Comparison of ENCODE assay signal across 8 cellular contexts in genomic region chr17:44353656-44354331, GRCh38. TPM values are rescaled to one million over a fixed set of nuclear protein-coding genes. Genes with fewer than 3 reads are reported as not detected.
A peak's percentile ranks its signal among the peaks of the same experiment; 100 is the strongest.
DNase-seq lines count a peak whose midpoint lies in the region; ATAC-seq and TF ChIP-seq lines count a peak whose summit lies in the region.

No MANE protein-coding gene starts in this region.

- H3K27me3 ChIP-seq in CD8-positive, alpha-beta T cell (ENCODE audit: insufficient read depth, low read length): no peaks in the 10 kb centered on the region
- H3K27me3 ChIP-seq in effector memory CD4-positive, alpha-beta T cell (replicated peaks; ENCODE audit: control insufficient read depth, insufficient read depth, low read length, poor library complexity, severe bottlenecking): no peaks in the 10 kb centered on the region

- peaks cover 5% of the 10 kb centered on the region for H3K4me1 Mint-ChIP-seq in CD8-positive, alpha-beta T cell (ENCODE audit: low read depth)
- H3K4me1 Mint-ChIP-seq in natural killer cell treated with Interleukin-12 subunit alpha and Interleukin-12 subunit beta and Interleukin-15 and Interleukin-18, amount 100 ng/mL, for 72 hours (ENCODE audit: low read depth in 2 of 2): peaks cover 2 to 4% of the 10 kb centered on the region in 2 donors

- peak; percentile 30 for ATAC-seq in CD8-positive, alpha-beta T cell
- ATAC-seq in natural killer cell treated with Interleukin-12 subunit alpha and Interleukin-12 subunit beta and Interleukin-15 and Interleukin-18, amount 100 ng/mL, for 72 hours: peak; percentile 7 to 57
- ATAC-seq in GM19035 (IDR thresholded peaks at IDR 0.05; ENCODE audit: unreplicated experiment): no peak
- ATAC-seq in HG03095 (IDR thresholded peaks at IDR 0.05; ENCODE audit: unreplicated experiment): no peak

- H3K9me3 Mint-ChIP-seq in CD8-positive, alpha-beta T cell: no peaks in the 10 kb centered on the region
- H3K9me3 Mint-ChIP-seq in natural killer cell treated with Interleukin-12 subunit alpha and Interleukin-12 subunit beta and Interleukin-15 and Interleukin-18, amount 100 ng/mL, for 72 hours: no peaks in the 10 kb centered on the region

- no peak for TF ChIP-seq CTCF in CD8-positive, alpha-beta T cell (IDR thresholded peaks at IDR 0.05)

- no peaks in the 10 kb centered on the region for H3K9me3 ChIP-seq in CD8-positive, alpha-beta T cell (ENCODE audit: low read length)
- no peaks in the 10 kb centered on the region for H3K9me3 ChIP-seq in effector memory CD4-positive, alpha-beta T cell (ENCODE audit: control insufficient read depth, low read length)

- CTCF ChIA-PET in CD8-positive, alpha-beta T cell (lab: Charles Lee): interaction anchor here (0.7 to 6.3 kb wide), 12 partner anchors 8 to 230 kb away, joined by 3 to 53 read pairs (median 5); partner anchors contain the start of genes FAM171A2, GRN and HDAC5

- H3K27ac ChIP-seq in CD8-positive, alpha-beta T cell (ENCODE audit: low read depth, low read length): no peak overlapping the region
- no peak overlapping the region for H3K27ac ChIP-seq in effector memory CD4-positive, alpha-beta T cell (ENCODE audit: insufficient read depth, low read length, poor library complexity, severe bottlenecking)

- peak overlapping the region; percentile 74 for H3K4me3 Mint-ChIP-seq in CD8-positive, alpha-beta T cell
- H3K4me3 Mint-ChIP-seq in natural killer cell treated with Interleukin-12 subunit alpha and Interleukin-12 subunit beta and Interleukin-15 and Interleukin-18, amount 100 ng/mL, for 72 hours: no peak overlapping the region

- DNase-seq in CD8-positive, alpha-beta T cell: no peak
- DNase-seq in NCI-H526 (lab: John Stamatoyannopoulos, UW) (peak; percentile 24 to 86), NCI-H1048 (lab: John Stamatoyannopoulos, UW) (no peak)
- DNase-seq in effector memory CD4-positive, alpha-beta T cell: no peak
- DNase-seq in natural killer cell treated with Interleukin-12 subunit alpha and Interleukin-12 subunit beta and Interleukin-15 and Interleukin-18, amount 100 ng/mL, for 72 hours (ENCODE audit: low spot score): peak; percentile 60
- DNase-seq in stimulated activated CD4-positive, alpha-beta T cell treated with anti-CD3 and anti-CD28 coated beads, Interleukin-1b, Interleukin-23, amount 100 ng/mL, for 48 hours: no peak

- H3K4me3 ChIP-seq in CD8-positive, alpha-beta T cell (ENCODE audit: low read depth, low read length): peak overlapping the region; percentile 33
- peak overlapping the region; percentile 22 for H3K4me3 ChIP-seq in effector memory CD4-positive, alpha-beta T cell (ENCODE audit: insufficient read depth, low read depth, low read length, poor library complexity, severe bottlenecking)

- POLR2A ChIA-PET in CD8-positive, alpha-beta T cell (lab: Charles Lee): interaction anchor here (0.6 to 2.7 kb wide), 9 partner anchors 9 to 636 kb away, joined by 3 to 13 read pairs (median 5); partner anchors contain the start of genes FAM171A2, GRN and SLC25A39

- H3K27me3 Mint-ChIP-seq in CD8-positive, alpha-beta T cell (ENCODE audit: low read depth): no peaks in the 10 kb centered on the region
- H3K27me3 Mint-ChIP-seq in natural killer cell treated with Interleukin-12 subunit alpha and Interleukin-12 subunit beta and Interleukin-15 and Interleukin-18, amount 100 ng/mL, for 72 hours: no peaks in the 10 kb centered on the region

- H3K36me3 ChIP-seq in CD8-positive, alpha-beta T cell (ENCODE audit: insufficient read depth, low read length): no peaks in the 10 kb centered on the region
- peaks cover 7% of the 10 kb centered on the region for H3K36me3 ChIP-seq in effector memory CD4-positive, alpha-beta T cell (ENCODE audit: control insufficient read depth, insufficient read depth, low read length)

- no peak overlapping the region for H3K27ac Mint-ChIP-seq in CD8-positive, alpha-beta T cell
- H3K27ac Mint-ChIP-seq in natural killer cell treated with Interleukin-12 subunit alpha and Interleukin-12 subunit beta and Interleukin-15 and Interleukin-18, amount 100 ng/mL, for 72 hours: no peak overlapping the region

- intact Hi-C loops in CD8-positive, alpha-beta T cell (cut with DNase I, micrococcal nuclease): loop anchor here in 1 of 2 experiments (10.0 kb wide), 1 partner anchor 409 kb away; the partner anchor contains the start of gene PPY

- peaks cover 5% of the 10 kb centered on the region for H3K36me3 Mint-ChIP-seq in CD8-positive, alpha-beta T cell
- no peaks in the 10 kb centered on the region for H3K36me3 Mint-ChIP-seq in natural killer cell treated with Interleukin-12 subunit alpha and Interleukin-12 subunit beta and Interleukin-15 and Interleukin-18, amount 100 ng/mL, for 72 hours

- H3K4me1 ChIP-seq in CD8-positive, alpha-beta T cell (ENCODE audit: insufficient read depth, low read length): peaks cover 3% of the 10 kb centered on the region
- H3K4me1 ChIP-seq in effector memory CD4-positive, alpha-beta T cell (ENCODE audit: control insufficient read depth, insufficient read depth, low read length, poor library complexity, severe bottlenecking): no peaks in the 10 kb centered on the region

RNA-seq across cellular contexts. Expression of gene GRN, which starts 8.7 kb away (rescaled TPM):
- 10 to 100 TPM in 1 of 2 experiments, 1 to 10 TPM in 1; 8.5 to 13.2 TPM for total RNA-seq in CD8-positive, alpha-beta T cell
- total RNA-seq in natural killer cell treated with Interleukin-12 subunit alpha and Interleukin-12 subunit beta and Interleukin-15 and Interleukin-18, amount 100 ng/mL, for 72 hours: 10 to 100 TPM; 49.5 to 57.3 TPM

RNA-seq across cellular contexts. Expression of gene FAM171A2, which starts 9.9 kb away (rescaled TPM):
- under 1 TPM; 0.24 to 0.44 TPM for total RNA-seq in CD8-positive, alpha-beta T cell
- under 1 TPM in 1 of 2 donors, not detected in 1; 0.25 TPM for total RNA-seq in natural killer cell treated with Interleukin-12 subunit alpha and Interleukin-12 subunit beta and Interleukin-15 and Interleukin-18, amount 100 ng/mL, for 72 hours

RNA-seq across cellular contexts. Expression of gene SLC25A39, which starts 29.2 kb away (rescaled TPM):
- 10 to 100 TPM; 73.1 to 77.7 TPM for total RNA-seq in CD8-positive, alpha-beta T cell
- 100 to 1,000 TPM; 121 to 192 TPM for total RNA-seq in natural killer cell treated with Interleukin-12 subunit alpha and Interleukin-12 subunit beta and Interleukin-15 and Interleukin-18, amount 100 ng/mL, for 72 hours

RNA-seq across cellular contexts. Expression of gene ITGA2B, which starts 35.7 kb away (rescaled TPM):
- 1 to 10 TPM in 1 of 2 experiments, under 1 TPM in 1; 0.28 to 1.1 TPM for total RNA-seq in CD8-positive, alpha-beta T cell
- 1 to 10 TPM; 1.8 to 6.8 TPM for total RNA-seq in natural killer cell treated with Interleukin-12 subunit alpha and Interleukin-12 subunit beta and Interleukin-15 and Interleukin-18, amount 100 ng/mL, for 72 hours

RNA-seq across cellular contexts. Expression of gene RUNDC3A, which starts 45.4 kb away (rescaled TPM):
- under 1 TPM in 1 of 2 experiments, not detected in 1; 0.19 TPM for total RNA-seq in CD8-positive, alpha-beta T cell
- under 1 TPM in 1 of 2 donors, not detected in 1; 0.48 TPM for total RNA-seq in natural killer cell treated with Interleukin-12 subunit alpha and Interleukin-12 subunit beta and Interleukin-15 and Interleukin-18, amount 100 ng/mL, for 72 hours

Comparison
In these comparisons a context has a peak if more than half of its experiments do, and no peak if none do; other contexts are left out.
1. ATAC-seq: peak in CD8-positive, alpha-beta T cell (single experiment) and natural killer cell treated with Interleukin-12 subunit alpha and Interleukin-12 subunit beta and Interleukin-15 and Interleukin-18, amount 100 ng/mL, for 72 hours (2 of 2); none in GM19035 (single experiment) and HG03095 (single experiment).
2. DNase-seq: peak in NCI-H526 (2 of 2) and natural killer cell treated with Interleukin-12 subunit alpha and Interleukin-12 subunit beta and Interleukin-15 and Interleukin-18, amount 100 ng/mL, for 72 hours (single experiment); none in CD8-positive, alpha-beta T cell (0 of 7), effector memory CD4-positive, alpha-beta T cell (0 of 3), NCI-H1048 (single experiment) and stimulated activated CD4-positive, alpha-beta T cell treated with anti-CD3 and anti-CD28 coated beads, Interleukin-1b, Interleukin-23, amount 100 ng/mL, for 48 hours (single experiment).